8 cellular contexts compared by ENCODE assay signal in the genomic region with DNA sequence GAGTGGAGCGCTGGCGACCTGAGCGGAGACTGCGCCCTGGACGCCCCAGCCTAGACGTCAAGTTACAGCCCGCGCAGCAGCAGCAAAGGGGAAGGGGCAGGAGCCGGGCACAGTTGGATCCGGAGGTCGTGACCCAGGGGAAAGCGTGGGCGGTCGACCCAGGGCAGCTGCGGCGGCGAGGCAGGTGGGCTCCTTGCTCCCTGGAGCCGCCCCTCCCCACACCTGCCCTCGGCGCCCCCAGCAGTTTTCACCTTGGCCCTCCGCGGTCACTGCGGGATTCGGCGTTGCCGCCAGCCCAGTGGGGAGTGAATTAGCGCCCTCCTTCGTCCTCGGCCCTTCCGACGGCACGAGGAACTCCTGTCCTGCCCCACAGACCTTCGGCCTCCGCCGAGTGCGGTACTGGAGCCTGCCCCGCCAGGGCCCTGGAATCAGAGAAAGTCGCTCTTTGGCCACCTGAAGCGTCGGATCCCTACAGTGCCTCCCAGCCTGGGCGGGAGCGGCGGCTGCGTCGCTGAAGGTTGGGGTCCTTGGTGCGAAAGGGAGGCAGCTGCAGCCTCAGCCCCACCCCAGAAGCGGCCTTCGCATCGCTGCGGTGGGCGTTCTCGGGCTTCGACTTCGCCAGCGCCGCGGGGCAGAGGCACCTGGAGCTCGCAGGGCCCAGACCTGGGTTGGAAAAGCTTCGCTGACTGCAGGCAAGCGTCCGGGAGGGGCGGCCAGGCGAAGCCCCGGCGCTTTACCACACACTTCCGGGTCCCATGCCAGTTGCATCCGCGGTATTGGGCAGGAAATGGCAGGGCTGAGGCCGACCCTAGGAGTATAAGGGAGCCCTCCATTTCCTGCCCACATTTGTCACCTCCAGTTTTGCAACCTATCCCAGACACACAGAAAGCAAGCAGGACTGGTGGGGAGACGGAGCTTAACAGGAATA. TPM values are rescaled to one million over a fixed set of nuclear protein-coding genes. Genes with fewer than 3 reads are reported as not detected.
A peak's percentile ranks its signal among the peaks of the same experiment; 100 is the strongest.
DNase-seq lines count a peak whose midpoint lies in the region; ATAC-seq, FAIRE-seq and TF ChIP-seq lines count a peak whose summit lies in the region.

No MANE protein-coding gene starts in this region.

- H3K79me2 ChIP-seq in osteoblast (ENCODE audit: insufficient read depth, low read length), result no peaks in the 10 kb centered on the region
- no peaks in the 10 kb centered on the region for H3K79me2 ChIP-seq in PC-3 (ENCODE audit: low read length)

- 0% methylated on average over 9 of the region's 70 CpGs; no CpG with 5 or more reads in 1 of the 2 donors for WGBS in esophagus squamous epithelium, 2 donors

- no peaks in the 10 kb centered on the region for H3F3A ChIP-seq in PC-3 (ENCODE audit: low read length, unreplicated experiment)

- TF ChIP-seq POLR2A in GM12892 (IDR thresholded peaks at IDR 0.05; ENCODE audit: low read depth, low read length) (peak; percentile 69), esophagus squamous epithelium (IDR thresholded peaks at IDR 0.05) (no peak)

- no peaks in the 10 kb centered on the region for H3K9me2 ChIP-seq in PC-3 (replicated peaks; ENCODE audit: low read length)

- peak; percentile 86 for FAIRE-seq in GM12892 (lab: Jason Lieb, UNC)

- H3K9me3 ChIP-seq in esophagus squamous epithelium, result no peaks in the 10 kb centered on the region
- no peaks in the 10 kb centered on the region for H3K9me3 ChIP-seq in osteoblast (ENCODE audit: low read depth, low read length)
- no peaks in the 10 kb centered on the region for H3K9me3 ChIP-seq in PC-3 (ENCODE audit: low read length)

- no peak overlapping the region for H3K9ac ChIP-seq in PC-3 (ENCODE audit: low read length)

- peak; percentile 70 for ATAC-seq in HG03432 (IDR thresholded peaks at IDR 0.05; ENCODE audit: unreplicated experiment)
- ATAC-seq in PC-3, result no peak

- H2AFZ ChIP-seq in osteoblast (ENCODE audit: low read length), result peak overlapping the region; percentile 88
- H2AFZ ChIP-seq in PC-3 (ENCODE audit: low read length), result no peak overlapping the region

- H3K4me2 ChIP-seq in osteoblast (ENCODE audit: insufficient read depth, low read length), result peak overlapping the region; percentile 81
- H3K4me2 ChIP-seq in PC-3 (ENCODE audit: low read length), result no peak overlapping the region

- H3K36me3 ChIP-seq in esophagus squamous epithelium (no peaks in the 10 kb centered on the region), osteoblast (ENCODE audit: insufficient read depth, low read length) (no peaks in the 10 kb centered on the region), PC-3 (ENCODE audit: low read depth, low read length) (no peaks in the 10 kb centered on the region)

- intact Hi-C loops in esophagus squamous epithelium (cut with DNase I), result loop anchor here (5.0 kb wide), 1 partner anchor 140 kb away; the partner anchor contains the start of gene C1orf216
- intact Hi-C loops in PC-3 (cut with micrococcal nuclease), result no loop called here

- no peak overlapping the region for H3K27ac ChIP-seq in esophagus squamous epithelium
- no peak overlapping the region for H3K27ac ChIP-seq in osteoblast (ENCODE audit: low read depth, low read length)
- no peak overlapping the region for H3K27ac ChIP-seq in PC-3 (ENCODE audit: low read length)

- BruUV-seq in PC-3 (replicated peaks; lab: Mats Ljungman, UMichigan), result no TSS peak

- CTCF ChIA-PET in PC-3 (lab: Charles Lee), result no interaction called here

- H3K4me3 ChIP-seq in esophagus squamous epithelium (peak overlapping the region; percentile 33 to 69 (median 47)), osteoblast (ENCODE audit: insufficient read depth, low read length) (peak overlapping the region; percentile 56), PC-3 (ENCODE audit: low read length) (no peak overlapping the region)

- H3K27me3 ChIP-seq in esophagus squamous epithelium (peaks cover 0 to 62% (median 0%) of the 10 kb centered on the region in 4 donors), osteoblast (ENCODE audit: insufficient read depth, low read length) (peaks cover 3% of the 10 kb centered on the region), PC-3 (ENCODE audit: low read length) (no peaks in the 10 kb centered on the region)

- DNase-seq in GM12892 (ENCODE audit: insufficient read length) (peak; percentile 80), esophagus squamous epithelium (lab: John Stamatoyannopoulos, UW) (no peak), osteoblast (ENCODE audit: insufficient read length, low spot score, missing footprints) (peak; percentile 94), PC-3 (no peak), NCI-H2196 treated with DMSO at 0.1 percent for 48 hours (lab: John Stamatoyannopoulos, UW; ENCODE audit: unreplicated experiment) (no peak), medulla oblongata (ENCODE audit: extremely low spot score) (no peak)
- peak; percentile 40 to 45 (median 44) for DNase-seq in activated CD8-positive, alpha-beta memory T cell treated with anti-CD3 and anti-CD28 coated beads for 48 hours (ENCODE audit: low read depth in 2 of 3, low spot score in 2 of 3)

- POLR2A ChIA-PET in PC-3 (lab: Charles Lee; ENCODE audit: unreplicated experiment), result no interaction called here

- TF ChIP-seq CTCF in esophagus squamous epithelium (IDR thresholded peaks at IDR 0.05) (no peak), osteoblast (IDR thresholded peaks at IDR 0.05; ENCODE audit: extremely low read depth, low read depth, low read length) (no peak), PC-3 (conservative IDR thresholded peaks at IDR 0.05; ENCODE audit: low read depth, low read length) (no peak)

- no peaks in the 10 kb centered on the region for H4K20me1 ChIP-seq in osteoblast (ENCODE audit: insufficient read depth, low read length)
- no peaks in the 10 kb centered on the region for H4K20me1 ChIP-seq in PC-3 (ENCODE audit: low read length)

- H3K4me1 ChIP-seq in esophagus squamous epithelium (peaks cover 16 to 62% (median 19%) of the 10 kb centered on the region in 3 donors), osteoblast (ENCODE audit: insufficient read depth, low read length) (peaks cover 8% of the 10 kb centered on the region), PC-3 (ENCODE audit: insufficient read depth, low read length) (peaks cover 4% of the 10 kb centered on the region; the same call in 1 of the 2 replicates)

RNA-seq across cellular contexts. Expression of gene TFAP2E, which starts 4.2 kb away (rescaled TPM):
- 0.66 TPM for polyA plus RNA-seq in GM12892 (2012; ENCODE audit: missing spikeins)
- 1 to 10 TPM in 1 of 4 donors, under 1 TPM in 2, not detected in 1; 0.26 to 1.1 (median 0.38) TPM for total RNA-seq in esophagus squamous epithelium
- total RNA-seq in osteoblast, result under 0.01 and 0.29 TPM in 2 replicates
- total RNA-seq in PC-3 (2014; rRNA removed), result 0.26 and 1.4 TPM in 2 replicates

RNA-seq across cellular contexts. Expression of gene NCDN, which starts 19.7 kb away (rescaled TPM):
- polyA plus RNA-seq in GM12892 (2012; ENCODE audit: missing spikeins), result 6.4 TPM
- total RNA-seq in esophagus squamous epithelium (10 to 100 TPM; 10.1 to 13.7 (median 12.1) TPM), osteoblast (25.9 and 30.0 TPM in 2 replicates), PC-3 (2014; rRNA removed) (25.2 and 30.2 TPM in 2 replicates)

RNA-seq across cellular contexts. Expression of gene KIAA0319L, which starts 20.1 kb away (rescaled TPM):
- 22.1 TPM for polyA plus RNA-seq in GM12892 (2012; ENCODE audit: missing spikeins)
- total RNA-seq in esophagus squamous epithelium (10 to 100 TPM; 24.8 to 53.4 (median 28.4) TPM), osteoblast (44.9 and 48.9 TPM in 2 replicates), PC-3 (2014; rRNA removed) (20.9 and 26.7 TPM in 2 replicates)

Comparison
In these comparisons a context has a peak if more than half of its experiments do, and no peak if none do; other contexts are left out.
1. DNase-seq: peak in GM12892 (single experiment), activated CD8-positive, alpha-beta memory T cell treated with anti-CD3 and anti-CD28 coated beads for 48 hours (3 of 3) and osteoblast (single experiment); none in esophagus squamous epithelium (single experiment), PC-3 (single experiment), NCI-H2196 treated with DMSO at 0.1 percent for 48 hours (single experiment) and medulla oblongata (single experiment).